28 cellular contexts compared by ENCODE assay signal in the genomic region with DNA sequence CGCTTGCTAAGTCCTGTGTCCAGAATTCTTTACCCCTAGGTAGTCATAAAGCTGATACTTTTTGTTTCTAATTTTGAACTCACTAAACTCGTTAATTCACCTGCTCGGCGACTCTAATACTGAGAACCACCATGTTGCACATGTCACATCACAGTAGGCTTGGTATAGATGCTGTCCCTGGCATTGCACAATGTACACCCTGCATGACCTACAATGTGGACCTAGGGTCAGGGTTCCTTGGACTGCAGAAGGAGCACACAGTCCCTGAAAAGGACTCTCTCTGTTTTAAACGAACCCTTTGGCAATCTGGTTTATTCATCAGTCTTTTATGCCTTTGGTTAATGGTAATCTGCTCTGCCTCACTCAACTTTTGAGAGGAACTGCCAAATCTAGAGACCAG.
"Had no signal": no experiment of that assay in that cellular context is flagged by ENCODE, and none has a peak within 500 bp of the region (broad histone marks: within the 10 kb centered on the region; RNA-seq: fewer than 3 reads in every experiment).

No MANE protein-coding gene starts in this region.

- H3K4me3 ChIP-seq: adrenal gland, body of pancreas, cardiac muscle cell, colonic mucosa, esophagus muscularis mucosa, gastrocnemius medialis, heart right ventricle had no signal

- H3K36me3 ChIP-seq: adrenal gland, cardiac muscle cell, colonic mucosa, esophagus muscularis mucosa, gastrocnemius medialis, heart right ventricle had no signal

- H3K4me1 ChIP-seq: adrenal gland, body of pancreas, colonic mucosa, esophagus muscularis mucosa, foreskin keratinocyte had no signal

- H3K27ac ChIP-seq: adrenal gland, body of pancreas, cardiac muscle cell, colonic mucosa, esophagus muscularis mucosa, foreskin keratinocyte, gastrocnemius medialis, heart right ventricle, VCaP had no signal

- H3K9me3 ChIP-seq: adrenal gland, body of pancreas, colonic mucosa, esophagus muscularis mucosa, gastrocnemius medialis, heart right ventricle had no signal

- DNase-seq: activated B cell treated with CpG ODN at 0.5 μM for 24 hours; activated CD4-positive, alpha-beta memory T cell treated with anti-CD3 and anti-CD28 coated beads for 36 hours; activated CD4-positive, alpha-beta T cell treated with anti-CD3 and anti-CD28 coated beads, Interleukin-2, amount 10 ng/mL, durations not matched to agents 24 days and 14 days; activated CD8-positive, alpha-beta memory T cell treated with anti-CD3 and anti-CD28 coated beads, Interleukin-2, amount 10 ng/mL, durations not matched to agents 7 days and 5 days; activated CD8-positive, alpha-beta memory T cell treated with anti-CD3 and anti-CD28 coated beads, Interleukin-2, amount 50 U/mL, for 4 hours; activated CD8-positive, alpha-beta T cell treated with anti-CD3 and anti-CD28 coated beads, Interleukin-2, amount 10 ng/mL, durations not matched to agents 7 days and 5 days; activated effector memory CD4-positive, alpha-beta T cell treated with anti-CD3 and anti-CD28 coated beads, Interleukin-2, amount 50 U/mL, for 16 hours; activated naive CD4-positive, alpha-beta T cell treated with anti-CD3 and anti-CD28 coated beads for 36 hours; activated naive CD8-positive, alpha-beta T cell treated with anti-CD3 and anti-CD28 coated beads for 36 hours; activated naive CD8-positive, alpha-beta T cell treated with anti-CD3 and anti-CD28 coated beads, Interleukin-2, amount 50 U/mL, for 24 hours; activated T-cell treated with anti-CD3 and anti-CD28 coated beads, Interleukin-2, amount 50 U/mL, for 1 hour; activated T-cell treated with anti-CD3 and anti-CD28 coated beads, Interleukin-2, amount 50 U/mL, for 48 hours; adrenal gland; amygdala; aorta; body of pancreas; central memory CD4-positive, alpha-beta T cell; cerebellar nuclear complex; colonic mucosa; effector memory CD8-positive, alpha-beta T cell; erythroblast; foreskin keratinocyte; gastrocnemius medialis; heart right ventricle; T-helper 2 cell had no signal

- H3K27me3 ChIP-seq: adrenal gland, body of pancreas, cardiac muscle cell, colonic mucosa, esophagus muscularis mucosa, gastrocnemius medialis, heart right ventricle had no signal
